Comparison of ENCODE assay signal across 6 cellular contexts in the genomic region with DNA sequence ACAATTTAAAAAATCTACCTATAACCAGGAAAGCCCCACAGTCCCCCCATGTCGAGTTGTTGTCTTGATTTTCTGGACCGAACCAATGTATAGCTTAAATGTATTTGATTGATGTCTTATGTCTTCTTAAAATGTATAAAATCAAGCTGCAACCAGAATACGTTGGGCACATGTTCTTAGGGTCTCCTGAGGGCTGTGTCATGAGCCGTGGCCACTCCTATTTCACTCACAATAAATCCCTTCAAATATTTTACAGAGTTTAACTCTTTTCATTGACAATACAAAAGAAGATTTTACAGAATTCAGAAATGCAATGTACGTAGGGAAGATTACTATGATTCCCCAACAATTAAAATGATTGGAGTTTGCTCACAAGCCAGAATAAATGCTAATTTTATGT.
"Had no signal": no experiment of that assay in that cellular context is flagged by ENCODE, and none has a peak within 500 bp of the region (broad histone marks: within the 10 kb centered on the region; RNA-seq: fewer than 3 reads in every experiment).

No MANE protein-coding gene starts in this region.

- H3K4me2 ChIP-seq: KMS-11 had no signal

- H3K9ac ChIP-seq: KMS-11 had no signal

- H3K4me3 ChIP-seq: K562 had no signal

- DNase-seq: IMR-90, KBM-7, KG1 had no signal

- H3K27ac ChIP-seq: HL-60, KMS-11 had no signal
